9 cellular contexts compared by ENCODE assay signal in the genomic region with DNA sequence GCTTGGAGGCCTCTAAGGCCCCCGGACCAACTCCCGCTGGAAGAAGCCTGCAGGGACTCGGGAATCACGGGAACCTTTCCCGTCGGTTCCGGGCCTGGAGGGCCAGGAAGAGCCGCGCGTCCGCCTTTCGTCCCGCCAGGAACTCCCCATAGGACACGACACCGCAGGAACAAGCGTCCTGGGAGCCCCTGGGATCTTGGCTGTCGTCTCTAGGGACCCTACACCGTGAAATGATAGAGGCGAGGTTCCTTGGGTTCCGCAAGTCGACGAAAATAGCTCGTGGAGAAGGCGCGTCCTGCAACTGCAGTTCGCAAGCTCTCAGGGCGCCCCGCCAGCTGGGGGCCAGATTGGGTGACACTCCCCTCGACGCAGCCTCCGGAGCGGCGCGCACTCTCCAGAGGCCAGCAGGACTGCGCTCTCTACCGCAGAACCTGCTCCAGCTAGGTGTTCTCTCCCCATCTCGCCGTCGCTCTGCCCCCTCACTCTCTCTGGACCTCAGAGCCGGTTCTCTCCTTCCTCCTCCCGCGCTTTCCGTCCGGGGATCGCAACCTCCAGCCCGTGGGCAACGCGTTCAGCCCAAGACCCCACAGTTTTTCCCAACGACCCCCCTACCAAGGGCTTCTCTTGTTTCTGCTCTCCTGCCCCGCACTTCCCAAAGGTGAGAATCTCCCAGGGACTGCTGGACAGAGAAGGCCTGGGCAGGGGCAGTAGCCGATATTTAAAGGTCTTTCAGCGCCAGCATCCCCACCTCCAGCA. TPM values are rescaled to one million over a fixed set of nuclear protein-coding genes. Genes with fewer than 3 reads are reported as not detected.
DNase-seq lines count a peak whose midpoint lies in the region; ATAC-seq and TF ChIP-seq lines count a peak whose summit lies in the region.
"Had no signal": no experiment of that assay in that cellular context is flagged by ENCODE, and none has a peak within 500 bp of the region (broad histone marks: within the 10 kb centered on the region; RNA-seq: fewer than 3 reads in every experiment).

No MANE protein-coding gene starts in this region.

- DNase-seq in GM10266 (ENCODE audit: extremely low spot score) (peak; percentile 48), retina (peak; percentile 65), NCI-H2227 treated with DMSO at 0.1 percent for 48 hours (lab: John Stamatoyannopoulos, UW) (no peak), OCI-M2 (lab: John Stamatoyannopoulos, UW; ENCODE audit: unreplicated experiment) (no peak)

- H3K4me2 ChIP-seq in SU-DHL-6 (ENCODE audit: low read depth, low read length, poor library complexity, severe bottlenecking) = peak overlapping the region; percentile 20

- TF ChIP-seq CTCF in GM10266 (IDR thresholded peaks at IDR 0.05; ENCODE audit: control insufficient read depth, insufficient read depth, low read depth, missing control alignments) (no peak), SU-DHL-6 (IDR thresholded peaks at IDR 0.05; ENCODE audit: insufficient read depth, low read length, poor library complexity, severe bottlenecking) (no peak), gastroesophageal sphincter (IDR thresholded peaks at IDR 0.05) (no peak)

- ATAC-seq in gastroesophageal sphincter (peak; percentile 40), HG02884 (IDR thresholded peaks at IDR 0.05; ENCODE audit: unreplicated experiment) (no peak), HG03354 (IDR thresholded peaks at IDR 0.05; ENCODE audit: poor library complexity, severe bottlenecking, unreplicated experiment) (no peak)

- no peak overlapping the region for H3K27ac ChIP-seq in SU-DHL-6 (ENCODE audit: low read depth, low read length)
- H3K27ac ChIP-seq in gastroesophageal sphincter = peak overlapping the region in 3 of 4 donors; percentile 77 to 89 (median 84)

- no peaks in the 10 kb centered on the region for H3K9me3 ChIP-seq in SU-DHL-6 (ENCODE audit: insufficient read depth, low read length)
- no peaks in the 10 kb centered on the region for H3K9me3 ChIP-seq in gastroesophageal sphincter

- H3K79me2 ChIP-seq in SU-DHL-6 (ENCODE audit: insufficient read depth, low read length) = no peaks in the 10 kb centered on the region

- peaks cover 0 to 63% (median 4%) of the 10 kb centered on the region in 3 donors for H3K4me1 ChIP-seq in gastroesophageal sphincter

- no peaks in the 10 kb centered on the region for H3K9me2 ChIP-seq in SU-DHL-6 (replicated peaks; ENCODE audit: insufficient read depth, low read length)

- H2AFZ ChIP-seq in SU-DHL-6 (ENCODE audit: low read depth, low read length, severe bottlenecking) = no peak overlapping the region

- H3K4me3 ChIP-seq in SU-DHL-6 (ENCODE audit: insufficient read depth, low read length, poor library complexity, severe bottlenecking) = no peak overlapping the region
- H3K4me3 ChIP-seq in gastroesophageal sphincter = peak overlapping the region; percentile 42 to 67

- peak in 1 of 2 donors; percentile 21 for TF ChIP-seq POLR2A in gastroesophageal sphincter (IDR thresholded peaks at IDR 0.05)

- 1% methylated on average over 30 of the region's 52 CpGs; no CpG with 5 or more reads in 1 of the 2 donors for WGBS in gastroesophageal sphincter (ENCODE audit: low coverage in 1 of 2), 2 donors

- no peaks in the 10 kb centered on the region for H3K27me3 ChIP-seq in SU-DHL-6 (ENCODE audit: low read length)
- peaks cover 83% of the 10 kb centered on the region for H3K27me3 ChIP-seq in gastroesophageal sphincter

- H3K36me3 ChIP-seq in SU-DHL-6 (ENCODE audit: low read length) (no peaks in the 10 kb centered on the region), gastroesophageal sphincter (peaks cover 0 to 1% of the 10 kb centered on the region in 2 donors)

- H3K9ac ChIP-seq in SU-DHL-6 (ENCODE audit: low read length) = no peak overlapping the region

- no peaks in the 10 kb centered on the region for H4K20me1 ChIP-seq in SU-DHL-6 (ENCODE audit: low read depth, low read length)

- H3F3A ChIP-seq in SU-DHL-6 (ENCODE audit: insufficient read depth) = no peaks in the 10 kb centered on the region

- no peak for TF ChIP-seq EP300 in gastroesophageal sphincter (IDR thresholded peaks at IDR 0.05)

RNA-seq across cellular contexts. Expression of a gene that starts 0.8 kb away (rescaled TPM):
- 10 to 100 TPM; 11.3 to 81.2 (median 26.6) TPM for total RNA-seq in gastroesophageal sphincter
- total RNA-seq: NCI-H460 had no signal

Comparison
In these comparisons a context has a peak if more than half of its experiments do, and no peak if none do; other contexts are left out.
1. DNase-seq: peak in GM10266 (single experiment) and retina (single experiment); none in NCI-H2227 treated with DMSO at 0.1 percent for 48 hours (single experiment) and OCI-M2 (single experiment).